In the genomic region with DNA sequence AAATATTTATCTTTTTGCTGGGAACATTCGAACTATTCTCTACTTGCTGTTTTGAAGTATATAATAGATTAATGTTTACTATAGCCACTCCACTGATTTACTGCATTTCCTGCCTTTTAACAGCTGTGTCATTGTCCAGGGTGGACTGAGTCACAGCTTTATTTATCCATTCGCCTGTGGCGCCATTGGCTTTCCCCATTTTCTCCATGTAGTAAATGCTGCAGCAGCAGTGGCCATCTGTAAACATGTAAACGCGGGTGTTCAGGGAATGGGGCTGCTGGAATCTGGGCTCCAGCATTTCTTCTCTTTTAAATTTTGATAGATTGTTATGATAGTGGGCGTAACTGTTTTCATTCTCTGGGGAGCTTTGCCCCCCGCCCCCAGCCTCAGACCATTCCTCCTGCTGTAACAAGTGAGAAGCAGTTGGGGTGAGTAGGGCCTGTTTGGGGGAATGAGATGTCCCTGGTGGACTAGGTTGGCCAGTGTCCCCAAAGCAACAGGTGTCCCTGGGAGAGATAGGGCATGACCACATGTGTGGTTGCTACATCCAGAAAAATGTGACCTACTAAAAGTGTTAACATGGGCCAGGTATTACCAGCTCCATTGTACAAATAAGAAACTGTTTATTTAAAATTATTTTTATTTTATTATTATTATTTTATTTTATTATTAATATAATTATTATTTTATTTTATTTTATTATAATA, we compare ENCODE assay signal across 11 cellular contexts. TPM values are rescaled to one million over a fixed set of nuclear protein-coding genes. Genes with fewer than 3 reads are reported as not detected.
A peak's percentile ranks its signal among the peaks of the same experiment; 100 is the strongest.
DNase-seq lines count a peak whose midpoint lies in the region; ATAC-seq, FAIRE-seq and TF ChIP-seq lines count a peak whose summit lies in the region.
"Had no signal": no experiment of that assay in that cellular context is flagged by ENCODE, and none has a peak within 500 bp of the region (broad histone marks: within the 10 kb centered on the region; RNA-seq: fewer than 3 reads in every experiment).

No MANE protein-coding gene starts in this region.

- DNase-seq in NCI-H2081 (lab: John Stamatoyannopoulos, UW) (peak; percentile 21 to 30), NCI-H2081 treated with DMSO at 0.1 percent for 48 hours (lab: John Stamatoyannopoulos, UW) (no peak), M059J (ENCODE audit: low read depth) (peak; percentile 85), K562 (ENCODE audit: extremely low read depth in 1 of 4, low spot score in 3 of 4) (peak in 1 of 4 experiments; percentile 8), osteocyte (ENCODE audit: extremely low spot score, unreplicated experiment) (no peak), GOT3 (lab: John Stamatoyannopoulos, UW) (no peak)
- no peak for DNase-seq in activated CD8-positive, alpha-beta memory T cell treated with anti-CD3 and anti-CD28 coated beads, Interleukin-2, amount 10 ng/mL, durations not matched to agents 7 days and 5 days
- DNase-seq: spleen had no signal

- H3K4me1 Mint-ChIP-seq in osteocyte (ENCODE audit: unreplicated experiment): peaks cover 24% of the 10 kb centered on the region
- peaks cover 45% of the 10 kb centered on the region for H3K4me1 Mint-ChIP-seq in activated CD8-positive, alpha-beta memory T cell treated with anti-CD3 and anti-CD28 coated beads, Interleukin-2, amount 10 ng/mL, durations not matched to agents 7 days and 5 days

- no peak overlapping the region for H3K4me2 ChIP-seq in K562 (ENCODE audit: insufficient read depth, low read length)

- no peak for TF ChIP-seq CTCF in K562 (IDR thresholded peaks at IDR 0.05 in 2 of 3, conservative IDR thresholded peaks at IDR 0.05 in 1 of 3; ENCODE audit: insufficient read depth in 2 of 3, low read depth in 1 of 3, low read length in 3 of 3)
- TF ChIP-seq CTCF in osteocyte (IDR thresholded peaks at IDR 0.05): no peak

- no peaks in the 10 kb centered on the region; a peak in 1 of 5 replicates for H3K4me1 ChIP-seq in K562 (replicated peaks in 1 of 2; ENCODE audit: control insufficient read depth in 2 of 2, insufficient read depth in 2 of 2, low read length in 2 of 2)

- H3K9me3 Mint-ChIP-seq in osteocyte (ENCODE audit: unreplicated experiment): no peaks in the 10 kb centered on the region
- H3K9me3 Mint-ChIP-seq in activated CD8-positive, alpha-beta memory T cell treated with anti-CD3 and anti-CD28 coated beads, Interleukin-2, amount 10 ng/mL, durations not matched to agents 7 days and 5 days (ENCODE audit: low read depth): no peaks in the 10 kb centered on the region
- H3K9me3 Mint-ChIP-seq: central memory CD8-positive, alpha-beta T cell; memory B cell had no signal

- no TSS peak for BruUV-seq in K562 (replicated peaks; lab: Mats Ljungman, UMichigan)

- H3K27me3 Mint-ChIP-seq in osteocyte (ENCODE audit: unreplicated experiment): no peaks in the 10 kb centered on the region
- H3K27me3 Mint-ChIP-seq in activated CD8-positive, alpha-beta memory T cell treated with anti-CD3 and anti-CD28 coated beads, Interleukin-2, amount 10 ng/mL, durations not matched to agents 7 days and 5 days: no peaks in the 10 kb centered on the region
- H3K27me3 Mint-ChIP-seq: central memory CD8-positive, alpha-beta T cell had no signal

- H3K36me3 ChIP-seq in K562 (ENCODE audit: control insufficient read depth, insufficient read depth, low read length): no peaks in the 10 kb centered on the region

- POLR2A ChIA-PET in K562 (lab: Yijun Ruan, JAX): no interaction called here

- H2AFZ ChIP-seq in K562 (ENCODE audit: low read depth, low read length): no peak overlapping the region

- no peak for TF ChIP-seq RAD21 in K562 (CRISPR knock-in tag; conservative IDR thresholded peaks at IDR 0.05 in 1 of 2, IDR thresholded peaks at IDR 0.05 in 1 of 2)

- H3K4me3 Mint-ChIP-seq in osteocyte (ENCODE audit: unreplicated experiment): no peak overlapping the region
- H3K4me3 Mint-ChIP-seq in activated CD8-positive, alpha-beta memory T cell treated with anti-CD3 and anti-CD28 coated beads, Interleukin-2, amount 10 ng/mL, durations not matched to agents 7 days and 5 days: no peak overlapping the region
- H3K4me3 Mint-ChIP-seq: central memory CD8-positive, alpha-beta T cell; memory B cell had no signal

- no peak for FAIRE-seq in K562 (lab: Jason Lieb, UNC)

- in situ Hi-C loops in K562 (cut with MboI): no loop called here

- WGBS in K562 (ENCODE audit: insufficient coverage, low coverage, missing lambda C conversion rate): 11% methylated on average over 7 of the region's 7 CpGs

- H4K20me1 ChIP-seq in K562 (replicated peaks; ENCODE audit: control insufficient read depth, insufficient read depth, low read length): no peaks in the 10 kb centered on the region

- ATAC-seq in K562: no peak
- ATAC-seq in GM18868 (IDR thresholded peaks at IDR 0.05; ENCODE audit: unreplicated experiment): no peak
- ATAC-seq in activated CD8-positive, alpha-beta memory T cell treated with anti-CD3 and anti-CD28 coated beads, Interleukin-2, amount 10 ng/mL, durations not matched to agents 7 days and 5 days: no peak

- H3K79me2 ChIP-seq in K562 (ENCODE audit: control insufficient read depth, insufficient read depth, low read length): no peaks in the 10 kb centered on the region

- CTCF ChIA-PET in K562 (lab: Yijun Ruan, JAX; ENCODE audit: low intra/inter-chr PET ratio): no interaction called here
- CTCF ChIA-PET in activated CD8-positive, alpha-beta memory T cell treated with anti-CD3 and anti-CD28 coated beads, Interleukin-2, amount 10 ng/mL, durations not matched to agents 7 days and 5 days (lab: Charles Lee): interaction anchor here (0.7 to 1.6 kb wide), 4 partner anchors 13 to 136 kb away, joined by 3 to 4 read pairs (median 3); no protein-coding TSS in a partner anchor

- no peaks in the 10 kb centered on the region for H3K27me3 ChIP-seq in K562 (ENCODE audit: control insufficient read depth in 2 of 2, insufficient read depth in 2 of 2, low read length in 2 of 2)
- H3K27me3 ChIP-seq: spleen had no signal

- H3K4me3 ChIP-seq in K562: no peak overlapping the region
- H3K4me3 ChIP-seq: spleen had no signal

- intact Hi-C loops in K562 (cut with micrococcal nuclease): no loop called here

- H3K27ac ChIP-seq in K562 (ENCODE audit: extremely low read depth, low read depth, low read length): no peak overlapping the region

- TF ChIP-seq POLR2A in K562 (conservative IDR thresholded peaks at IDR 0.05): no peak

- H3K36me3 Mint-ChIP-seq in osteocyte (ENCODE audit: unreplicated experiment): peaks cover 7% of the 10 kb centered on the region
- peaks cover 2% of the 10 kb centered on the region for H3K36me3 Mint-ChIP-seq in activated CD8-positive, alpha-beta memory T cell treated with anti-CD3 and anti-CD28 coated beads, Interleukin-2, amount 10 ng/mL, durations not matched to agents 7 days and 5 days

- H3K9ac ChIP-seq in K562 (ENCODE audit: insufficient read depth in 1 of 2, low read depth in 2 of 2, low read length in 2 of 2): no peak overlapping the region

- no peaks in the 10 kb centered on the region for H3K9me1 ChIP-seq in K562 (ENCODE audit: control insufficient read depth, insufficient read depth, low read length)

- H3K9me3 ChIP-seq in K562 (replicated peaks; ENCODE audit: control insufficient read depth, insufficient read depth, low read depth, low read length): no peaks in the 10 kb centered on the region
- H3K9me3 ChIP-seq: spleen had no signal

- no peak for TF ChIP-seq EP300 in K562 (IDR thresholded peaks at IDR 0.05; ENCODE audit: low read length)

- H3K27ac Mint-ChIP-seq in osteocyte (ENCODE audit: unreplicated experiment): peak overlapping the region; percentile 25
- no peak overlapping the region for H3K27ac Mint-ChIP-seq in activated CD8-positive, alpha-beta memory T cell treated with anti-CD3 and anti-CD28 coated beads, Interleukin-2, amount 10 ng/mL, durations not matched to agents 7 days and 5 days
- H3K27ac Mint-ChIP-seq: memory B cell had no signal

TF ChIP-seq in K562, 482 proteins besides CTCF, POLR2A, EP300 and RAD21 (continues in another document):
- TF ChIP-seq, protein P1, sequence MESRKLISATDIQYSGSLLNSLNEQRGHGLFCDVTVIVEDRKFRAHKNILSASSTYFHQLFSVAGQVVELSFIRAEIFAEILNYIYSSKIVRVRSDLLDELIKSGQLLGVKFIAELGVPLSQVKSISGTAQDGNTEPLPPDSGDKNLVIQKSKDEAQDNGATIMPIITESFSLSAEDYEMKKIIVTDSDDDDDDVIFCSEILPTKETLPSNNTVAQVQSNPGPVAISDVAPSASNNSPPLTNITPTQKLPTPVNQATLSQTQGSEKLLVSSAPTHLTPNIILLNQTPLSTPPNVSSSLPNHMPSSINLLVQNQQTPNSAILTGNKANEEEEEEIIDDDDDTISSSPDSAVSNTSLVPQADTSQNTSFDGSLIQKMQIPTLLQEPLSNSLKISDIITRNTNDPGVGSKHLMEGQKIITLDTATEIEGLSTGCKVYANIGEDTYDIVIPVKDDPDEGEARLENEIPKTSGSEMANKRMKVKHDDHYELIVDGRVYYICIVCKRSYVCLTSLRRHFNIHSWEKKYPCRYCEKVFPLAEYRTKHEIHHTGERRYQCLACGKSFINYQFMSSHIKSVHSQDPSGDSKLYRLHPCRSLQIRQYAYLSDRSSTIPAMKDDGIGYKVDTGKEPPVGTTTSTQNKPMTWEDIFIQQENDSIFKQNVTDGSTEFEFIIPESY (CRISPR knock-in tag; IDR thresholded peaks at IDR 0.05): peak; percentile 65
- TF ChIP-seq BACH1 (tag; IDR thresholded peaks at IDR 0.05): no peak

RNA-seq across cellular contexts. Expression of a gene that starts 32.9 kb away (rescaled TPM):
- 0.44 and 1.1 TPM in 2 replicates for total RNA-seq in M059J (2014; rRNA removed; shearing (Covaris generic))
- 0.23 TPM in 1 of 2 replicates, not detected in the other for total RNA-seq in K562 (2011; cell fraction: chromatin; rRNA removed; ENCODE audit: low replicate concordance)
- total RNA-seq in K562 (2011; cell fraction: nucleolus; rRNA removed): not detected in 2 replicates
- total RNA-seq in K562 (2011; cell fraction: nucleoplasm; rRNA removed): not detected in 2 replicates
- not detected in 2 replicates for total RNA-seq in K562 (2014; rRNA removed)
- not detected in 2 replicates for total RNA-seq in K562 (2014; rRNA removed; fragmentation: Illumina TruSeq; extraction: Trizol)
- total RNA-seq in K562 (2015; rRNA removed; fragmentation: Illumina TruSeq; extraction: Trizol): 0.07 and 0.34 TPM in 2 replicates
- 0.38 and 0.49 TPM in 2 replicates for total RNA-seq in K562 (2021)
- 0.01 and 0.61 TPM in 2 replicates for polyA plus RNA-seq in K562 (2011; rRNA removed)
- 0.07 and 0.38 TPM in 2 replicates for polyA plus RNA-seq in K562 (2011; cell fraction: cytosol; rRNA removed)
- 0.79 TPM in 1 of 2 replicates, not detected in the other for polyA plus RNA-seq in K562 (2011; cell fraction: nucleus; rRNA removed)
- polyA plus RNA-seq in K562 (2012): 0.17 and 0.42 TPM in 2 replicates
- polyA plus RNA-seq in K562 (2014; fragmentation: Illumina TruSeq; extraction: Trizol): 0.09 and 0.10 TPM in 2 replicates
- polyA plus RNA-seq in K562 (2014; fragmentation: Nextera tagmentation; extraction: Ambion mirVana): not detected
- 0.03 TPM in 1 of 2 replicates, not detected in the other for polyA plus RNA-seq in K562 (2014; rRNA removed)
- 1.4 TPM in 1 of 2 replicates, not detected in the other for polyA minus RNA-seq in K562 (2011; rRNA and poly(A)+ RNA removed)
- 2.4 TPM in 1 of 2 replicates, not detected in the other for polyA minus RNA-seq in K562 (2011; cell fraction: cytosol; rRNA and poly(A)+ RNA removed)
- 2.6 TPM in 1 of 2 replicates, not detected in the other for polyA minus RNA-seq in K562 (2011; cell fraction: nucleus; rRNA and poly(A)+ RNA removed)
- 26.7 and 31.3 TPM in 2 replicates for total RNA-seq in osteocyte
- 100 to 1,000 TPM in 1 of 2 experiments, 10 to 100 TPM in 1; 76.1 to 122 TPM for total RNA-seq in activated CD8-positive, alpha-beta memory T cell treated with anti-CD3 and anti-CD28 coated beads, Interleukin-2, amount 10 ng/mL, durations not matched to agents 7 days and 5 days

Comparison
In these comparisons a context has a peak if more than half of its experiments do, and no peak if none do; other contexts are left out.
1. DNase-seq: peak in NCI-H2081 (2 of 2) and M059J (single experiment); none in NCI-H2081 treated with DMSO at 0.1 percent for 48 hours (single experiment), osteocyte (single experiment), GOT3 (single experiment) and activated CD8-positive, alpha-beta memory T cell treated with anti-CD3 and anti-CD28 coated beads, Interleukin-2, amount 10 ng/mL, durations not matched to agents 7 days and 5 days (single experiment).
2. RNA of a gene that starts 32.9 kb away (total RNA-seq): 76.1 to 122 TPM in activated CD8-positive, alpha-beta memory T cell treated with anti-CD3 and anti-CD28 coated beads, Interleukin-2, amount 10 ng/mL, durations not matched to agents 7 days and 5 days and 26.7 to 31.3 TPM in osteocyte; 0.44 to 1.1 TPM in M059J and 0.07 to 0.49 TPM in K562; every median in the first group is over 10 times any median in the second.